8 cellular contexts compared by ENCODE assay signal in genomic region chr1:25204797-25205441, GRCh38. TPM values are rescaled to one million over a fixed set of nuclear protein-coding genes. Genes with fewer than 3 reads are reported as not detected.
DNase-seq lines count a peak whose midpoint lies in the region; ATAC-seq and TF ChIP-seq lines count a peak whose summit lies in the region.

No MANE protein-coding gene starts in this region.

- peaks cover 11% of the 10 kb centered on the region for H3K4me1 Mint-ChIP-seq in brain

- H3K36me3 Mint-ChIP-seq in brain, result no peaks in the 10 kb centered on the region

- H3K4me1 ChIP-seq in suprapubic skin, result peaks cover 3% of the 10 kb centered on the region

- no peak overlapping the region for H3K4me3 Mint-ChIP-seq in brain

- WGBS in suprapubic skin, result 43% methylated on average over 8 of the region's 8 CpGs

- H3K9me3 ChIP-seq in suprapubic skin, result no peaks in the 10 kb centered on the region

- peak overlapping the region in 2 of 5 experiments; percentile 54 to 70 for H3K27ac Mint-ChIP-seq in brain

- no peaks in the 10 kb centered on the region for H3K36me3 ChIP-seq in suprapubic skin

- no peaks in the 10 kb centered on the region for H3K27me3 ChIP-seq in suprapubic skin

- no peak for TF ChIP-seq POLR2A in suprapubic skin (IDR thresholded peaks at IDR 0.05)

- peaks cover 26% of the 10 kb centered on the region for H3K27me3 Mint-ChIP-seq in brain

- peak; percentile 32 for DNase-seq in COLO668 (lab: John Stamatoyannopoulos, UW; ENCODE audit: unreplicated experiment)
- DNase-seq in HCEC 1CT, result peak; percentile 60
- peak; percentile 15 for DNase-seq in NCI-H748 treated with DMSO at 0.1 percent for 48 hours (lab: John Stamatoyannopoulos, UW)
- DNase-seq in inferior parietal cortex (ENCODE audit: extremely low spot score), result peak; percentile 83
- DNase-seq in suprapubic skin (ENCODE audit: low spot score in 2 of 2), result no peak

- TF ChIP-seq CTCF in brain (conservative IDR thresholded peaks at IDR 0.05), result peak; percentile 77 to 81
- TF ChIP-seq CTCF in suprapubic skin (IDR thresholded peaks at IDR 0.05), result peak; percentile 66 to 84

- H3K4me3 ChIP-seq in suprapubic skin, result no peak overlapping the region

- ATAC-seq in GM18870 (IDR thresholded peaks at IDR 0.05; ENCODE audit: unreplicated experiment) (no peak), GM21737 (IDR thresholded peaks at IDR 0.05; ENCODE audit: unreplicated experiment) (no peak)

- no peak overlapping the region for H3K27ac ChIP-seq in suprapubic skin

- TF ChIP-seq EP300 in suprapubic skin (IDR thresholded peaks at IDR 0.05), result no peak

- peaks cover 0 to 3% (median 0%) of the 10 kb centered on the region in 5 experiments for H3K9me3 Mint-ChIP-seq in brain

RNA-seq across cellular contexts. Expression of gene SYF2, which starts 27.4 kb away (rescaled TPM):
- polyA plus RNA-seq in brain (ENCODE audit: insufficient read depth, low read depth, low replicate concordance), result 64.2 TPM
- 10 to 100 TPM; 37.2 to 57.9 (median 46.2) TPM for total RNA-seq in suprapubic skin

RNA-seq across cellular contexts. Expression of gene RSRP1, which starts 42.3 kb away (rescaled TPM):
- polyA plus RNA-seq in brain (ENCODE audit: insufficient read depth, low read depth, low replicate concordance), result 36.8 TPM
- total RNA-seq in suprapubic skin, result 100 to 1,000 TPM in 3 of 4 donors, 10 to 100 TPM in 1; 78.9 to 304 (median 120) TPM

Comparison
In these comparisons a context has a peak if more than half of its experiments do, and no peak if none do; other contexts are left out.
1. DNase-seq: peak in COLO668 (single experiment), HCEC 1CT (single experiment), NCI-H748 treated with DMSO at 0.1 percent for 48 hours (single experiment) and inferior parietal cortex (single experiment); none in suprapubic skin (0 of 2).